23 cellular contexts compared by ENCODE assay signal in genomic region chr16:70713342-70713741, GRCh38. TPM values are rescaled to one million over a fixed set of nuclear protein-coding genes. Genes with fewer than 3 reads are reported as not detected.
A peak's percentile ranks its signal among the peaks of the same experiment; 100 is the strongest.
DNase-seq lines count a peak whose midpoint lies in the region; ATAC-seq, FAIRE-seq and TF ChIP-seq lines count a peak whose summit lies in the region.
"Had no signal": no experiment of that assay in that cellular context is flagged by ENCODE, and none has a peak within 500 bp of the region (broad histone marks: within the 10 kb centered on the region; RNA-seq: fewer than 3 reads in every experiment).

No MANE protein-coding gene starts in this region.

- TF ChIP-seq EP300 in A549 (IDR thresholded peaks at IDR 0.05) = no peak

- H3K27ac ChIP-seq in A549 (peak overlapping the region; percentile 83 to 92; a peak in 5 of 6 replicates), IMR-90 (ENCODE audit: insufficient read depth, low read length) (peak overlapping the region; percentile 49), dorsolateral prefrontal cortex (peak overlapping the region in 44 of 59 donors; percentile 2 to 95 (median 79))

- H3K4me1 Mint-ChIP-seq in nephron progenitor cell = peaks cover 80% of the 10 kb centered on the region

- peaks cover 32% of the 10 kb centered on the region for H3K9me1 ChIP-seq in IMR-90 (ENCODE audit: insufficient read depth, low read length)

- TF ChIP-seq RAD21 in A549 (conservative IDR thresholded peaks at IDR 0.05 in 1 of 2, IDR thresholded peaks at IDR 0.05 in 1 of 2) (no peak), IMR-90 (IDR thresholded peaks at IDR 0.05; ENCODE audit: low read length) (no peak)

- no peaks in the 10 kb centered on the region for H3K9me3 Mint-ChIP-seq in nephron progenitor cell
- H3K9me3 Mint-ChIP-seq: naive thymus-derived CD4-positive, alpha-beta T cell had no signal

- no peak overlapping the region for H3K56ac ChIP-seq in IMR-90 (ENCODE audit: extremely low read depth, insufficient read depth, low read length)

- peak overlapping the region; percentile 6 for H2AFZ ChIP-seq in IMR-90 (replicated peaks; ENCODE audit: low read length, poor library complexity)

- dilution Hi-C loops in IMR-90 (cut with HindIII; ENCODE audit: low sequenced_read_pairs, unreplicated experiment) = no loop called here

- BruUV-seq in IMR-90 (replicated peaks; lab: Mats Ljungman, UMichigan) = no TSS peak

- H3K27me3 ChIP-seq in IMR-90 (ENCODE audit: control insufficient read depth, insufficient read depth, low read length) (no peaks in the 10 kb centered on the region), dorsolateral prefrontal cortex (no peaks in the 10 kb centered on the region)
- H3K27me3 ChIP-seq: SJCRH30 had no signal

- CTCF ChIA-PET in A549 (lab: Yijun Ruan, JAX) (interaction anchor here (1.3 to 4.5 kb wide), 3 partner anchors 25 to 58 kb away, joined by 4 to 34 read pairs (median 10); no protein-coding TSS in a partner anchor), IMR-90 (lab: Yijun Ruan, JAX) (interaction anchor here (2.4 kb wide), 1 partner anchor 58 kb away, joined by 7 read pairs; no protein-coding TSS in a partner anchor)

- POLR2A ChIA-PET in A549 (lab: Yijun Ruan, JAX) (no interaction called here), IMR-90 (lab: Charles Lee; ENCODE audit: unreplicated experiment) (no interaction called here)

- ATAC-seq in A549 (no peak), IMR-90 (ENCODE audit: low read depth) (no peak), HG03045 (IDR thresholded peaks at IDR 0.05; ENCODE audit: unreplicated experiment) (no peak)
- ATAC-seq: left lobe of liver; naive thymus-derived CD4-positive, alpha-beta T cell had no signal

- peak overlapping the region; percentile 57 to 90; a peak in 2 of 4 replicates for H4K8ac ChIP-seq in IMR-90 (ENCODE audit: low read depth in 2 of 2, low read length in 2 of 2)

- DNase-seq in A549 (ENCODE audit: low read depth in 1 of 2, low spot score in 1 of 2) (no peak), IMR-90 (no peak), dorsolateral prefrontal cortex (no peak), nephron progenitor cell (no peak), NCI-H2029 (lab: John Stamatoyannopoulos, UW) (no peak), head of caudate nucleus (no peak), cerebellum (ENCODE audit: low spot score) (no peak)
- DNase-seq: activated CD4-positive, alpha-beta T cell treated with anti-CD3 and anti-CD28 coated beads, Interleukin-2, amount 50 U/mL, for 1 hour; activated naive CD4-positive, alpha-beta T cell treated with anti-CD3 and anti-CD28 coated beads, Interleukin-2, amount 50 U/mL, for 16 hours; effector CD8-positive, alpha-beta T cell; Karpas-422; naive thymus-derived CD4-positive, alpha-beta T cell; NCI-H1436; NCI-H345; stimulated activated naive CD4-positive, alpha-beta T cell treated with Interleukin-2 at 50 U/mL for 16 hours; T-helper 9 cell had no signal

- in situ Hi-C loops in IMR-90 (cut with MboI; ENCODE audit: low sequenced_read_pairs) = no loop called here

- H3K27me3 Mint-ChIP-seq in nephron progenitor cell (ENCODE audit: low read depth, poor library complexity) = peaks cover 3% of the 10 kb centered on the region
- H3K27me3 Mint-ChIP-seq: naive thymus-derived CD4-positive, alpha-beta T cell had no signal

- peak overlapping the region; percentile 81; the same call in 2 of the 3 replicates for H2BK15ac ChIP-seq in IMR-90 (ENCODE audit: low read depth, low read length)

- H2BK5ac ChIP-seq in IMR-90 (ENCODE audit: low read depth, low read length, poor library complexity, severe bottlenecking) = peak overlapping the region; percentile 94

- no peak for FAIRE-seq in A549 (lab: Jason Lieb, UNC)
- FAIRE-seq: bronchial epithelial cell, GM12891, H54 had no signal

- H2AK9ac ChIP-seq in IMR-90 (replicated peaks; ENCODE audit: low read depth, low read length, poor library complexity) = peak overlapping the region; percentile 68

- TF ChIP-seq CTCF in A549 (IDR thresholded peaks at IDR 0.05) (no peak), IMR-90 (conservative IDR thresholded peaks at IDR 0.05; ENCODE audit: low read depth, low read length) (no peak), dorsolateral prefrontal cortex (IDR thresholded peaks at IDR 0.05 in 54 of 56, conservative IDR thresholded peaks at IDR 0.05 in 2 of 56; ENCODE audit: low read depth in 1 of 56, partially characterized antibody in 56 of 56) (no peak), nephron progenitor cell (IDR thresholded peaks at IDR 0.05) (no peak)

- peak overlapping the region; percentile 13; the same call in 1 of the 3 replicates for H3K4me2 ChIP-seq in A549
- no peak overlapping the region for H3K4me2 ChIP-seq in IMR-90 (ENCODE audit: low read depth, low read length)

- peak overlapping the region; percentile 73 for H4K91ac ChIP-seq in IMR-90 (ENCODE audit: insufficient read depth, low read depth, low read length)

- no peak for TF ChIP-seq POLR2A in A549 (IDR thresholded peaks at IDR 0.05; ENCODE audit: low read length)
- no peak for TF ChIP-seq POLR2A in IMR-90 (IDR thresholded peaks at IDR 0.05; ENCODE audit: low read depth, low read length)

- 66% methylated on average over 5 of the region's 5 CpGs for WGBS in A549 (ENCODE audit: missing lambda C conversion rate)
- no CpG with 5 or more reads among the region's 5 CpGs for WGBS in IMR-90 (ENCODE audit: extremely low coverage in 2 of 2, insufficient read length in 1 of 2), 2 experiments

- peak overlapping the region; percentile 95 for H2BK120ac ChIP-seq in IMR-90 (ENCODE audit: low read depth, low read length)

- H3K36me3 Mint-ChIP-seq in nephron progenitor cell (ENCODE audit: low read depth) = peaks cover 4% of the 10 kb centered on the region

- no peak overlapping the region; the same call in 1 of the 2 replicates for H3K9ac ChIP-seq in IMR-90 (ENCODE audit: low read depth, low read length)

- H3K18ac ChIP-seq in IMR-90 (ENCODE audit: low read depth, low read length) = peak overlapping the region; percentile 30; the same call in 1 of the 2 replicates

- H2AK5ac ChIP-seq in IMR-90 (ENCODE audit: low read depth, low read length) = peak overlapping the region; percentile 94

- H3K14ac ChIP-seq in IMR-90 (replicated peaks; ENCODE audit: low read depth, low read length) = peak overlapping the region; percentile 89

- peak overlapping the region; percentile 76; the same call in 1 of the 2 replicates for H3K23ac ChIP-seq in IMR-90 (ENCODE audit: low read depth, low read length)

- no peak overlapping the region for H3K4me3 Mint-ChIP-seq in nephron progenitor cell
- H3K4me3 Mint-ChIP-seq: naive thymus-derived CD4-positive, alpha-beta T cell had no signal

- H4K20me1 ChIP-seq in IMR-90 (ENCODE audit: insufficient read depth, low read length) = no peaks in the 10 kb centered on the region

- H3K27ac Mint-ChIP-seq in nephron progenitor cell = peak overlapping the region; percentile 25

- H3K4me1 ChIP-seq in A549 = peaks cover 49% of the 10 kb centered on the region
- H3K4me1 ChIP-seq in IMR-90 (ENCODE audit: control insufficient read depth, insufficient read depth, low read length) = peaks cover 37% of the 10 kb centered on the region

- H3K79me1 ChIP-seq in IMR-90 (ENCODE audit: low read depth in 1 of 2, low read length in 2 of 2) = peaks cover 9 to 47% of the 10 kb centered on the region in 2 experiments

- H3K4me3 ChIP-seq in A549 (no peak overlapping the region), IMR-90 (ENCODE audit: insufficient read depth, low read depth, low read length) (no peak overlapping the region), dorsolateral prefrontal cortex (peak overlapping the region in 1 of 59 donors; percentile 2)
- H3K4me3 ChIP-seq: prostate gland, SJCRH30 had no signal

- H3K36me3 ChIP-seq in IMR-90 (ENCODE audit: control insufficient read depth, insufficient read depth, low read length) = no peaks in the 10 kb centered on the region
- H3K36me3 ChIP-seq: prostate gland, SJCRH30 had no signal

- no peaks in the 10 kb centered on the region for H3K9me3 ChIP-seq in A549
- H3K9me3 ChIP-seq in IMR-90 (ENCODE audit: control insufficient read depth, insufficient read depth, low read length) = no peaks in the 10 kb centered on the region
- H3K9me3 ChIP-seq: prostate gland, SJCRH30 had no signal

- H4K5ac ChIP-seq in IMR-90 (ENCODE audit: low read depth, low read length) = peak overlapping the region; percentile 79

- H3K4ac ChIP-seq in IMR-90 (ENCODE audit: low read depth, low read length) = peak overlapping the region; percentile 96

- intact Hi-C loops in IMR-90 (cut with micrococcal nuclease) (no loop called here), dorsolateral prefrontal cortex (cut with DNase I) (no loop called here), head of caudate nucleus (cut with DNase I) (no loop called here)

- H2BK20ac ChIP-seq in IMR-90 (ENCODE audit: low read depth, low read length) = peak overlapping the region; percentile 71

TF ChIP-seq in A549, 52 proteins besides CTCF, POLR2A, EP300 and RAD21 (continues in another document):
- TF ChIP-seq ZNF302 (CRISPR knock-in tag; IDR thresholded peaks at IDR 0.05) (no peak), FOSL2 (IDR thresholded peaks at IDR 0.05) (no peak), FOSL2 (CRISPR knock-in tag; IDR thresholded peaks at IDR 0.05) (no peak), MAZ (IDR thresholded peaks at IDR 0.05; ENCODE audit: borderline replicate concordance, low read depth, low read length) (no peak), RNF2 (IDR thresholded peaks at IDR 0.05; ENCODE audit: borderline replicate concordance, low read depth) (no peak), MAFK (IDR thresholded peaks at IDR 0.05; ENCODE audit: partially characterized antibody) (no peak)

TF ChIP-seq in IMR-90, 13 proteins besides CTCF, POLR2A, EP300 and RAD21 (continues in another document):
- peak; percentile 48; the same call in 1 of the 2 replicates for TF ChIP-seq CEBPB (IDR thresholded peaks at IDR 0.05; ENCODE audit: low read depth, low read length)
- no peak for TF ChIP-seq ELK1 (IDR thresholded peaks at IDR 0.05; ENCODE audit: borderline replicate concordance, low read depth, low read length)

RNA-seq across cellular contexts. Expression of gene MTSS2, which starts 27.5 kb away (rescaled TPM):
- polyA plus RNA-seq in A549 (2011; rRNA removed) (10.8 and 13.1 TPM in 2 replicates), A549 (2017; fragmentation: RNase III; extraction: RNeasy Plus Mini Kit Qiagen cat#74134 plus additional on column Dnase treatment) (27.1 to 37.4 TPM (median 33.5 TPM) in 3 replicates), IMR-90 (2012; rRNA removed) (86.2 and 108 TPM in 2 replicates)
- polyA plus RNA-seq in A549 (2012; cell fraction: cytosol; rRNA removed) = 52.8 and 65.7 TPM in 2 replicates
- 97.7 and 160 TPM in 2 replicates for polyA plus RNA-seq in A549 (2012; cell fraction: nucleus; rRNA removed)
- 11.4 and 19.0 TPM in 2 replicates for polyA minus RNA-seq in A549 (2011; rRNA and poly(A)+ RNA removed)
- total RNA-seq in IMR-90 (2012; rRNA removed) (8.9 and 9.1 TPM in 2 replicates), dorsolateral prefrontal cortex (100 to 1,000 TPM; 135 to 968 (median 301) TPM), cerebellum (49.0 TPM)
- polyA plus RNA-seq in IMR-90 (2012; cell fraction: cytosol; rRNA removed) = 69.9 and 88.4 TPM in 2 replicates
- 148 and 251 TPM in 2 replicates for polyA plus RNA-seq in IMR-90 (2012; cell fraction: nucleus; rRNA removed; ENCODE audit: low replicate concordance)
- polyA plus RNA-seq: naive thymus-derived CD4-positive, alpha-beta T cell had no signal
